8 cellular contexts compared by ENCODE assay signal in the genomic region with DNA sequence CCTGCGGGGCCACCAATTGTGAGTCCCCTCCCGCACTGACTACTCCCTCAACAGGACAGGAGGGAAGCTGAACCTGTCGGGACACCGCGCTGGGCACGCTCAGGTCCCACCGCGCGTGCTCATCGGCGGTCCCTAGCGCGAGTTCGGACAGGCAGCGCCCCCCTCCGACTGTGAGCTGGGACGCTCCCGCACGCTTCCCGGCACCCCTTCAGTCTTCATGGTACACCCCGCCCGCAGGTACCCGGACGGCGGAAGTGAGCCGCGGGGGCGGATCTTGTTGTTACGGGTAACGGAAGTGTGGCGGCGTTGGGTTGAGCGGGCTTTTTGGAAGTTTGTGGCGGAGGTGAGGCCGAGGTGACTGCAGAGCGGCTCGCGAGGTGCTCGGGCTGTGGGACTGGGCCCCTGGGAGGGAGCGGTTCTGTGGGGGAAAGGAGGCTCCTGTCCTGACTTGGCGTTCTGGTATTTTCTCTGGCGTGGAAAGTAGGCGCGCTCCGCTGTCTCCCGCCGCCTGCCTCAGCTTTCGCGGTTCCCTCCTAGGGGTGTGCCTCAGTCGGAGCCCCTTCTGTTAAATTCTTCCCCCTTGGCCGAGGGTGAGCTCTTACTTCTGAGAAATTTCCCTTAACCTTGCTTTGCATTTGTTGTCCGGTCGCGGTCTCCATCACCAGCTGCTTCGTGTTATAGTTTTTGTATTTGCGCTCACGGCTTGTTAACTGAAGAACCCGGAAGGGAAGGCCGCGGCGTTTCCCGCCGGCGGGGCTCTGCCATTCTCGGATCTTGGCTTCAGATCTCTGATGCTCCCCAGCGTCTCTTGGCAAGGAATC. TPM values are rescaled to one million over a fixed set of nuclear protein-coding genes. Genes with fewer than 3 reads are reported as not detected.
DNase-seq lines count a peak whose midpoint lies in the region; ATAC-seq and TF ChIP-seq lines count a peak whose summit lies in the region.

A gene (plus strand): TSS at position 289 of the 821 bp plus-strand sequence. CDS start 3,669 bp downstream, outside the sequence.

- peaks cover 25% of the 10 kb centered on the region for H3K4me1 Mint-ChIP-seq in WTC11

- CTCF ChIA-PET in WTC11 (lab: Charles Lee) = interaction anchor here (0.6 to 3.0 kb wide), 16 partner anchors 14 to 339 kb away, joined by 3 to 45 read pairs (median 4); no protein-coding TSS in a partner anchor

- peaks cover 26% of the 10 kb centered on the region for H3K36me3 Mint-ChIP-seq in WTC11

- H3K4me3 ChIP-seq in AG09309 (ENCODE audit: control insufficient read depth, low read depth, low read length) = peak within 1 kb of the TSS; percentile 84

- H3K9me3 Mint-ChIP-seq in WTC11 = peaks cover 19% of the 10 kb centered on the region

- H3K27ac ChIP-seq in caudate nucleus (ENCODE audit: low read depth, low read length) = peak within 1 kb of the TSS; percentile 52

- DNase-seq in AG09309 (ENCODE audit: low read depth) = peak; percentile 68
- DNase-seq in NCI-H2227 treated with DMSO at 0.1 percent for 48 hours (lab: John Stamatoyannopoulos, UW) = peak; percentile 86
- peak; percentile 98 for DNase-seq in WTC11 (ENCODE audit: low spot score)
- DNase-seq in caudate nucleus (lab: John Stamatoyannopoulos, UW) = peak; percentile 32 to 97 (median 89)
- DNase-seq in inferior parietal cortex (ENCODE audit: extremely low spot score) = peak; percentile 93
- DNase-seq in stimulated activated CD4-positive, alpha-beta T cell treated with anti-CD3 and anti-CD28 coated beads, Interleukin-12 subunit alpha, Interleukin-12 subunit beta, amount 100 ng/mL, for 24 hours (ENCODE audit: low read depth in 2 of 2) = peak; percentile 96 to 98

- H3K27ac Mint-ChIP-seq in WTC11 = peak within 1 kb of the TSS; percentile 88

- H3K27me3 Mint-ChIP-seq in WTC11 (ENCODE audit: low read depth) = peaks cover 23% of the 10 kb centered on the region

- TF ChIP-seq CTCF in AG09309 (IDR thresholded peaks at IDR 0.05; ENCODE audit: control insufficient read depth, insufficient read depth, low read depth, low read length, missing control alignments) (peak; percentile 63), WTC11 (IDR thresholded peaks at IDR 0.05) (0 out of 2 replicates have a peak, but pooled peaks have one; percentile 25)

- ATAC-seq in GM18909 (IDR thresholded peaks at IDR 0.05; ENCODE audit: poor library complexity, unreplicated experiment) (peak; percentile 97), HG03175 (IDR thresholded peaks at IDR 0.05; ENCODE audit: unreplicated experiment) (peak; percentile 96), WTC11 (peak; percentile 96)

- POLR2A ChIA-PET in WTC11 (lab: Charles Lee) = interaction anchor here (0.7 to 1.0 kb wide), 3 partner anchors 23 to 657 kb away, joined by 3 to 4 read pairs (median 3); a partner anchor contains a TSS

- H3K4me3 Mint-ChIP-seq in WTC11 = peak within 1 kb of the TSS; percentile 97

TF ChIP-seq in WTC11, 78 proteins besides CTCF, POLR2A, EP300 and RAD21 (continues in another document):
- TF ChIP-seq ZBTB21 (CRISPR knock-in tag; IDR thresholded peaks at IDR 0.05; ENCODE audit: borderline replicate concordance) = no peak
- TF ChIP-seq, protein P1, sequence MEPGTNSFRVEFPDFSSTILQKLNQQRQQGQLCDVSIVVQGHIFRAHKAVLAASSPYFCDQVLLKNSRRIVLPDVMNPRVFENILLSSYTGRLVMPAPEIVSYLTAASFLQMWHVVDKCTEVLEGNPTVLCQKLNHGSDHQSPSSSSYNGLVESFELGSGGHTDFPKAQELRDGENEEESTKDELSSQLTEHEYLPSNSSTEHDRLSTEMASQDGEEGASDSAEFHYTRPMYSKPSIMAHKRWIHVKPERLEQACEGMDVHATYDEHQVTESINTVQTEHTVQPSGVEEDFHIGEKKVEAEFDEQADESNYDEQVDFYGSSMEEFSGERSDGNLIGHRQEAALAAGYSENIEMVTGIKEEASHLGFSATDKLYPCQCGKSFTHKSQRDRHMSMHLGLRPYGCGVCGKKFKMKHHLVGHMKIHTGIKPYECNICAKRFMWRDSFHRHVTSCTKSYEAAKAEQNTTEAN (CRISPR knock-in tag; IDR thresholded peaks at IDR 0.05) = 0 out of 2 replicates have a peak, but pooled peaks have one; percentile 27
- peak; percentile 74; the same call in 1 of the 2 replicates for TF ChIP-seq FOXP1 (CRISPR knock-in tag; IDR thresholded peaks at IDR 0.05; ENCODE audit: borderline replicate concordance)
- no peak for TF ChIP-seq TCF7 (CRISPR knock-in tag; IDR thresholded peaks at IDR 0.05; ENCODE audit: low read depth)
- TF ChIP-seq, protein P2, sequence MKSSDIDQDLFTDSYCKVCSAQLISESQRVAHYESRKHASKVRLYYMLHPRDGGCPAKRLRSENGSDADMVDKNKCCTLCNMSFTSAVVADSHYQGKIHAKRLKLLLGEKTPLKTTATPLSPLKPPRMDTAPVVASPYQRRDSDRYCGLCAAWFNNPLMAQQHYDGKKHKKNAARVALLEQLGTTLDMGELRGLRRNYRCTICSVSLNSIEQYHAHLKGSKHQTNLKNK (CRISPR knock-in tag; IDR thresholded peaks at IDR 0.05) = no peak
- TF ChIP-seq, protein P3, sequence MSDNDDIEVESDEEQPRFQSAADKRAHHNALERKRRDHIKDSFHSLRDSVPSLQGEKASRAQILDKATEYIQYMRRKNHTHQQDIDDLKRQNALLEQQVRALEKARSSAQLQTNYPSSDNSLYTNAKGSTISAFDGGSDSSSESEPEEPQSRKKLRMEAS (CRISPR knock-in tag; IDR thresholded peaks at IDR 0.05) = peak; percentile 97
- peak; percentile 93; the same call in 1 of the 2 replicates for TF ChIP-seq FOXK1 (CRISPR knock-in tag; IDR thresholded peaks at IDR 0.05)
- no peak for TF ChIP-seq SOX15 (CRISPR knock-in tag; IDR thresholded peaks at IDR 0.05)
- no peak for TF ChIP-seq ATF1 (CRISPR knock-in tag; IDR thresholded peaks at IDR 0.05)
- TF ChIP-seq ZNF121 (CRISPR knock-in tag; IDR thresholded peaks at IDR 0.05) = no peak
- TF ChIP-seq HMGA2 (CRISPR knock-in tag; IDR thresholded peaks at IDR 0.05) = no peak
- TF ChIP-seq OVOL2 (CRISPR knock-in tag; IDR thresholded peaks at IDR 0.05; ENCODE audit: borderline replicate concordance) = no peak
- no peak for TF ChIP-seq TP53 (CRISPR knock-in tag; IDR thresholded peaks at IDR 0.05)
- no peak for TF ChIP-seq GRHL2 (CRISPR knock-in tag; IDR thresholded peaks at IDR 0.05; ENCODE audit: insufficient replicate concordance, severe bottlenecking)
- TF ChIP-seq, protein P4, sequence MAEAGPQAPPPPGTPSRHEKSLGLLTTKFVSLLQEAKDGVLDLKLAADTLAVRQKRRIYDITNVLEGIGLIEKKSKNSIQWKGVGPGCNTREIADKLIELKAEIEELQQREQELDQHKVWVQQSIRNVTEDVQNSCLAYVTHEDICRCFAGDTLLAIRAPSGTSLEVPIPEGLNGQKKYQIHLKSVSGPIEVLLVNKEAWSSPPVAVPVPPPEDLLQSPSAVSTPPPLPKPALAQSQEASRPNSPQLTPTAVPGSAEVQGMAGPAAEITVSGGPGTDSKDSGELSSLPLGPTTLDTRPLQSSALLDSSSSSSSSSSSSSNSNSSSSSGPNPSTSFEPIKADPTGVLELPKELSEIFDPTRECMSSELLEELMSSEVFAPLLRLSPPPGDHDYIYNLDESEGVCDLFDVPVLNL (CRISPR knock-in tag; IDR thresholded peaks at IDR 0.05; ENCODE audit: borderline replicate concordance, low read depth) = peak; percentile 89
- TF ChIP-seq MYBL2 (CRISPR knock-in tag; IDR thresholded peaks at IDR 0.05) = 0 out of 2 replicates have a peak, but pooled peaks have one; percentile 46
- TF ChIP-seq, protein P5, sequence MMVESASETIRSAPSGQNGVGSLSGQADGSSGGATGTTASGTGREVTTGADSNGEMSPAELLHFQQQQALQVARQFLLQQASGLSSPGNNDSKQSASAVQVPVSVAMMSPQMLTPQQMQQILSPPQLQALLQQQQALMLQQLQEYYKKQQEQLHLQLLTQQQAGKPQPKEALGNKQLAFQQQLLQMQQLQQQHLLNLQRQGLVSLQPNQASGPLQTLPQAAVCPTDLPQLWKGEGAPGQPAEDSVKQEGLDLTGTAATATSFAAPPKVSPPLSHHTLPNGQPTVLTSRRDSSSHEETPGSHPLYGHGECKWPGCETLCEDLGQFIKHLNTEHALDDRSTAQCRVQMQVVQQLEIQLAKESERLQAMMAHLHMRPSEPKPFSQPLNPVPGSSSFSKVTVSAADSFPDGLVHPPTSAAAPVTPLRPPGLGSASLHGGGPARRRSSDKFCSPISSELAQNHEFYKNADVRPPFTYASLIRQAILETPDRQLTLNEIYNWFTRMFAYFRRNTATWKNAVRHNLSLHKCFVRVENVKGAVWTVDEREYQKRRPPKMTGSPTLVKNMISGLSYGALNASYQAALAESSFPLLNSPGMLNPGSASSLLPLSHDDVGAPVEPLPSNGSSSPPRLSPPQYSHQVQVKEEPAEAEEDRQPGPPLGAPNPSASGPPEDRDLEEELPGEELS (CRISPR knock-in tag; IDR thresholded peaks at IDR 0.05) = peak; percentile 77
- TF ChIP-seq GABPB1 (CRISPR knock-in tag; IDR thresholded peaks at IDR 0.05) = peak; percentile 61; the same call in 1 of the 2 replicates
- TF ChIP-seq ELF4 (CRISPR knock-in tag; IDR thresholded peaks at IDR 0.05; ENCODE audit: low read depth) = no peak
- TF ChIP-seq NR2C2 (CRISPR knock-in tag; IDR thresholded peaks at IDR 0.05) = no peak
- TF ChIP-seq FOXJ3 (CRISPR knock-in tag; IDR thresholded peaks at IDR 0.05; ENCODE audit: borderline replicate concordance) = no peak
- TF ChIP-seq MXD4 (CRISPR knock-in tag; IDR thresholded peaks at IDR 0.05; ENCODE audit: borderline replicate concordance) = no peak
- no peak for TF ChIP-seq NFYB (CRISPR knock-in tag; conservative IDR thresholded peaks at IDR 0.05; ENCODE audit: low read depth)
- TF ChIP-seq TEAD1 (CRISPR knock-in tag; IDR thresholded peaks at IDR 0.05) = peak; percentile 79
- TF ChIP-seq ZNF671 (CRISPR knock-in tag; IDR thresholded peaks at IDR 0.05) = no peak
- TF ChIP-seq, protein P6, sequence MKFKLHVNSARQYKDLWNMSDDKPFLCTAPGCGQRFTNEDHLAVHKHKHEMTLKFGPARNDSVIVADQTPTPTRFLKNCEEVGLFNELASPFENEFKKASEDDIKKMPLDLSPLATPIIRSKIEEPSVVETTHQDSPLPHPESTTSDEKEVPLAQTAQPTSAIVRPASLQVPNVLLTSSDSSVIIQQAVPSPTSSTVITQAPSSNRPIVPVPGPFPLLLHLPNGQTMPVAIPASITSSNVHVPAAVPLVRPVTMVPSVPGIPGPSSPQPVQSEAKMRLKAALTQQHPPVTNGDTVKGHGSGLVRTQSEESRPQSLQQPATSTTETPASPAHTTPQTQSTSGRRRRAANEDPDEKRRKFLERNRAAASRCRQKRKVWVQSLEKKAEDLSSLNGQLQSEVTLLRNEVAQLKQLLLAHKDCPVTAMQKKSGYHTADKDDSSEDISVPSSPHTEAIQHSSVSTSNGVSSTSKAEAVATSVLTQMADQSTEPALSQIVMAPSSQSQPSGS (CRISPR knock-in tag; IDR thresholded peaks at IDR 0.05; ENCODE audit: borderline replicate concordance, low read depth) = no peak
- no peak for TF ChIP-seq TEAD4 (CRISPR knock-in tag; IDR thresholded peaks at IDR 0.05)

RNA-seq across cellular contexts. Expression of the gene that starts here (rescaled TPM):
- 94.5 to 108 TPM (median 101 TPM) in 3 replicates for total RNA-seq in WTC11 (2021)

Comparison
In these comparisons a context has a peak if more than half of its experiments do, and no peak if none do; other contexts are left out.
1. Peak in every context shown above with its lines: DNase-seq, ATAC-seq, H3K4me3 ChIP-seq and H3K27ac ChIP-seq.